ENCODE assay signal across 8 cellular contexts in the genomic region with DNA sequence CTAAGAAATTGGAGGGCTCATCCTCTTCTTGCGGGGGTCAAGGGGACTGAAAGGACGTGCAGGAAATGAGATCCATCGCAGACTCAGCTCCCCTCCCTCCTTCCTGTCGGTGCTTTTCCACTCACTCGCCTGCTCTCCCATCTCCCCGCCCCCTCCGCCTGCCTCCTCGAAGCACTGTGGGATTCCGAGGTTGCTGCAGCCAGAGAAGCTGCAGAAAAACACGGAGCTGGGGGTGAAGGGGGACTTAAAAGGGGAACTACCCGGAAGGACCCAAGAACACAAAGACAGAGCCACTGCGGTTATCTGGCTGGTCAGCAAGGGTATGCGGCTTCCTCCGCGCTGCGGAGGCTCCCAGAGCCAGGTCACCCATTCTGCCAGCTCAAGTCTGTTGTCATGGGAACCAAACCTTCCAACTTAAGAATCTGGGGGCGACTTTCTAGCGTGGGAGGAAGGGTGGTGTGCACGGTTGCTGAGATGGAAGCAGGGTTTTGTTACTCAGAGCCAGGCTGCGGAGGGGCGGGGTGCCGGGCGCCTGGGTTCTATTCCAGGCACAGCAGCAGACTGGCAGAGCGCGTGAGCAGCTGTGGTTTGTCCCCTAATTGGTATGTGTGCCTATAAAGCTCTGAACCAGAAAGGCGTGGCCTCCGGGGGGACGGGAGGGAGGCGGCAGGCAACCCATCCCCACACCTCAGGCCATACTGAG. TPM values are rescaled to one million over a fixed set of nuclear protein-coding genes. Genes with fewer than 3 reads are reported as not detected.
DNase-seq lines count a peak whose midpoint lies in the region; ATAC-seq and TF ChIP-seq lines count a peak whose summit lies in the region.

No MANE protein-coding gene starts in this region.

- H3K27ac Mint-ChIP-seq in osteocyte (ENCODE audit: unreplicated experiment): peak overlapping the region; percentile 96

- peak overlapping the region; percentile 73 for H3K4me3 Mint-ChIP-seq in osteocyte (ENCODE audit: unreplicated experiment)

- no peaks in the 10 kb centered on the region for H3K27me3 Mint-ChIP-seq in osteocyte (ENCODE audit: unreplicated experiment)

- peaks cover 51% of the 10 kb centered on the region for H3K36me3 ChIP-seq in SJSA1
- H3K36me3 ChIP-seq in adipocyte (ENCODE audit: control insufficient read depth, insufficient read depth, low read length, severe bottlenecking): peaks cover 13% of the 10 kb centered on the region
- no peaks in the 10 kb centered on the region for H3K36me3 ChIP-seq in cardiac muscle cell
- peaks cover 0 to 32% (median 12%) of the 10 kb centered on the region in 3 donors for H3K36me3 ChIP-seq in tibial artery

- intact Hi-C loops in tibial artery (cut with DNase I; ENCODE audit: low total_unique reads): loop anchor here (5.0 to 10.0 kb wide), 3 partner anchors 36 to 1109 kb away; partner anchors contain the start of genes ANKHD1 and PCDHGC3

- DNase-seq in SJSA1 (ENCODE audit: low read depth in 1 of 2, low spot score in 2 of 2) (peak; percentile 79 to 86), adipocyte (ENCODE audit: low read depth) (peak; percentile 85), cardiac muscle cell (ENCODE audit: low read depth in 1 of 2, low spot score in 1 of 2) (peak; percentile 74 to 90), osteocyte (ENCODE audit: extremely low spot score, unreplicated experiment) (no peak), tibial artery (peak; percentile 87 to 95), GM20000 (ENCODE audit: low spot score) (no peak)

- H3K9me3 ChIP-seq in SJSA1 (replicated peaks) (no peaks in the 10 kb centered on the region), adipocyte (ENCODE audit: control insufficient read depth, low read length) (no peaks in the 10 kb centered on the region), cardiac muscle cell (ENCODE audit: low read depth) (no peaks in the 10 kb centered on the region), tibial artery (no peaks in the 10 kb centered on the region)

- H3K4me1 Mint-ChIP-seq in osteocyte (ENCODE audit: unreplicated experiment): peaks cover 86% of the 10 kb centered on the region

- peak overlapping the region; percentile 68 for H3K27ac ChIP-seq in SJSA1
- H3K27ac ChIP-seq in cardiac muscle cell: peak overlapping the region; percentile 76
- H3K27ac ChIP-seq in tibial artery: peak overlapping the region; percentile 91 to 95

- H3K27me3 ChIP-seq in SJSA1 (replicated peaks) (no peaks in the 10 kb centered on the region), adipocyte (replicated peaks; ENCODE audit: control insufficient read depth, insufficient read depth, low read length) (no peaks in the 10 kb centered on the region), cardiac muscle cell (no peaks in the 10 kb centered on the region), tibial artery (no peaks in the 10 kb centered on the region)

- H3K4me1 ChIP-seq in SJSA1 (replicated peaks) (peaks cover 53% of the 10 kb centered on the region), adipocyte (ENCODE audit: control insufficient read depth, insufficient read depth, low read length) (peaks cover 61% of the 10 kb centered on the region), cardiac muscle cell (ENCODE audit: low read depth) (peaks cover 9% of the 10 kb centered on the region), tibial artery (peaks cover 0 to 60% (median 43%) of the 10 kb centered on the region in 4 donors)

- H3K9me3 Mint-ChIP-seq in osteocyte (ENCODE audit: unreplicated experiment): no peaks in the 10 kb centered on the region

- H3K9ac ChIP-seq in adipocyte (ENCODE audit: low read length): peak overlapping the region; percentile 86

- peak overlapping the region; percentile 3 for H3K4me3 ChIP-seq in SJSA1
- peak overlapping the region; percentile 81 for H3K4me3 ChIP-seq in adipocyte (ENCODE audit: low read length)
- H3K4me3 ChIP-seq in cardiac muscle cell: peak overlapping the region; percentile 47
- H3K4me3 ChIP-seq in tibial artery: peak overlapping the region; percentile 66 to 71

- peaks cover 11% of the 10 kb centered on the region for H3K36me3 Mint-ChIP-seq in osteocyte (ENCODE audit: unreplicated experiment)

- TF ChIP-seq CTCF in cardiac muscle cell (IDR thresholded peaks at IDR 0.05; ENCODE audit: low read depth, low read length) (no peak), osteocyte (IDR thresholded peaks at IDR 0.05) (no peak), tibial artery (IDR thresholded peaks at IDR 0.05) (no peak), GM20000 (IDR thresholded peaks at IDR 0.05; ENCODE audit: extremely low read depth, missing control alignments) (no peak)

- ATAC-seq in GM18498 (IDR thresholded peaks at IDR 0.05; ENCODE audit: unreplicated experiment) (peak; percentile 43), HG03175 (IDR thresholded peaks at IDR 0.05; ENCODE audit: unreplicated experiment) (peak; percentile 36)

RNA-seq across cellular contexts. Expression of gene PCDHGC5, which starts 24.9 kb away (rescaled TPM):
- total RNA-seq in SJSA1 (2014; rRNA removed; shearing (Covaris generic)): 0.21 TPM in 1 of 2 replicates, not detected in the other
- total RNA-seq in cardiac muscle cell (0.74 and 2.2 TPM in 2 replicates), osteocyte (1.4 and 1.9 TPM in 2 replicates)
- not detected in 2 replicates for polyA plus RNA-seq in cardiac muscle cell

RNA-seq across cellular contexts. Expression of gene PCDHGC4, which starts 28.9 kb away (rescaled TPM):
- 0.22 and 0.39 TPM in 2 replicates for total RNA-seq in SJSA1 (2014; rRNA removed; shearing (Covaris generic))
- total RNA-seq in cardiac muscle cell (1.1 and 7.9 TPM in 2 replicates), osteocyte (2.8 and 3.7 TPM in 2 replicates)
- 0.84 and 2.9 TPM in 2 replicates for polyA plus RNA-seq in cardiac muscle cell

RNA-seq across cellular contexts. Expression of gene PCDHGC3, which starts 38.0 kb away (rescaled TPM):
- 45.5 and 57.8 TPM in 2 replicates for total RNA-seq in SJSA1 (2014; rRNA removed; shearing (Covaris generic))
- total RNA-seq in cardiac muscle cell (23.6 and 29.9 TPM in 2 replicates), osteocyte (92.4 and 99.9 TPM in 2 replicates)
- polyA plus RNA-seq in cardiac muscle cell: 23.0 and 29.8 TPM in 2 replicates

Comparison
In these comparisons a context has a peak if more than half of its experiments do, and no peak if none do; other contexts are left out.
1. DNase-seq: peak in SJSA1 (2 of 2), adipocyte (single experiment), cardiac muscle cell (2 of 2) and tibial artery (2 of 2); none in osteocyte (single experiment) and GM20000 (single experiment).
2. H3K4me3 ChIP-seq: peak in every context shown above with its lines; median percentile 81 in adipocyte; 68 in tibial artery; 47 in cardiac muscle cell; 3 in SJSA1.
3. Peak in every context shown above with its lines, with median percentiles within 50 percentile points of each other: H3K27ac ChIP-seq.